Comparison of ENCODE assay signal across 13 cellular contexts in genomic region chr14:36057452-36058142, GRCh38.
DNase-seq lines count a peak whose midpoint lies in the region; ATAC-seq and TF ChIP-seq lines count a peak whose summit lies in the region.
"Had no signal": no experiment of that assay in that cellular context is flagged by ENCODE, and none has a peak within 500 bp of the region (broad histone marks: within the 10 kb centered on the region; RNA-seq: fewer than 3 reads in every experiment).

No MANE protein-coding gene starts in this region.

- no peaks in the 10 kb centered on the region for H3K79me2 ChIP-seq in SK-N-SH (ENCODE audit: insufficient read depth)

- DNase-seq in SK-N-SH (no peak), NCI-H345 (lab: John Stamatoyannopoulos, UW) (peak; percentile 51), dermis microvascular lymphatic vessel endothelial cell (ENCODE audit: low read depth in 2 of 2) (peak; percentile 17 to 32), upper lobe of right lung (no peak), WERI-Rb-1 (no peak), right atrium auricular region (ENCODE audit: low spot score) (no peak)
- DNase-seq: activated CD8-positive, alpha-beta T cell treated with anti-CD3 and anti-CD28 coated beads for 36 hours; GDM1 had no signal

- no peaks in the 10 kb centered on the region for H4K20me1 ChIP-seq in SK-N-SH (ENCODE audit: insufficient read depth)

- no peak overlapping the region for H2AFZ ChIP-seq in SK-N-SH (ENCODE audit: low read depth)

- no peaks in the 10 kb centered on the region for H3K36me3 ChIP-seq in SK-N-SH (replicated peaks in 1 of 2; ENCODE audit: control insufficient read depth in 1 of 2, insufficient read depth in 2 of 2, low read length in 1 of 2)
- H3K36me3 ChIP-seq in upper lobe of right lung: no peaks in the 10 kb centered on the region
- no peaks in the 10 kb centered on the region for H3K36me3 ChIP-seq in WERI-Rb-1
- H3K36me3 ChIP-seq in right atrium auricular region: no peaks in the 10 kb centered on the region

- H3K9me3 ChIP-seq in SK-N-SH (no peaks in the 10 kb centered on the region), upper lobe of right lung (no peaks in the 10 kb centered on the region), WERI-Rb-1 (ENCODE audit: severe bottlenecking) (no peaks in the 10 kb centered on the region), right atrium auricular region (no peaks in the 10 kb centered on the region)

- WGBS in SK-N-SH (ENCODE audit: low lambda C conversion rate): 5% methylated on average over 7 of the region's 7 CpGs

- H3K27ac ChIP-seq in SK-N-SH (ENCODE audit: low read depth in 2 of 2, low read length in 1 of 2) (no peak overlapping the region), upper lobe of right lung (no peak overlapping the region), WERI-Rb-1 (no peak overlapping the region), right atrium auricular region (no peak overlapping the region)
- H3K27ac ChIP-seq: KMS-11 had no signal

- TF ChIP-seq RAD21 in SK-N-SH (IDR thresholded peaks at IDR 0.05; ENCODE audit: low read length): no peak

- TF ChIP-seq EP300 in SK-N-SH (IDR thresholded peaks at IDR 0.05; ENCODE audit: borderline replicate concordance in 1 of 2, low read depth in 1 of 2, low read length in 1 of 2): no peak

- TF ChIP-seq CTCF in SK-N-SH (IDR thresholded peaks at IDR 0.05) (no peak), upper lobe of right lung (IDR thresholded peaks at IDR 0.05) (no peak), WERI-Rb-1 (IDR thresholded peaks at IDR 0.05; ENCODE audit: low read depth, low read length) (no peak), right atrium auricular region (IDR thresholded peaks at IDR 0.05) (no peak)

- no peak for ATAC-seq in SK-N-SH treated with all-trans-retinoic acid at 6 μM for 48 hours
- peak; percentile 48 for ATAC-seq in upper lobe of right lung
- no peak for ATAC-seq in GM21825 (IDR thresholded peaks at IDR 0.05; ENCODE audit: unreplicated experiment)
- ATAC-seq: activated CD8-positive, alpha-beta T cell treated with anti-CD3 and anti-CD28 coated beads for 36 hours; natural killer cell treated with Interleukin-12 subunit alpha and Interleukin-12 subunit beta and Interleukin-15 and Interleukin-18, amount 100 ng/mL, for 72 hours had no signal

- H3K9me2 ChIP-seq in SK-N-SH: no peaks in the 10 kb centered on the region

- no peaks in the 10 kb centered on the region for H3F3A ChIP-seq in SK-N-SH (replicated peaks; ENCODE audit: insufficient read depth)

- H3K27me3 ChIP-seq in SK-N-SH (ENCODE audit: insufficient read depth) (peaks cover 10% of the 10 kb centered on the region; the same call in 1 of the 2 replicates), upper lobe of right lung (no peaks in the 10 kb centered on the region), WERI-Rb-1 (ENCODE audit: insufficient read depth, low read depth, severe bottlenecking) (peaks cover 70% of the 10 kb centered on the region), right atrium auricular region (no peaks in the 10 kb centered on the region)

- no peak overlapping the region for H3K9ac ChIP-seq in SK-N-SH
- H3K9ac ChIP-seq: KMS-11 had no signal

- CTCF ChIA-PET in SK-N-SH (lab: Yijun Ruan, JAX): interaction anchor here (0.6 to 6.6 kb wide), 2 partner anchors 12 to 22 kb away, joined by 3 to 38 read pairs; no protein-coding TSS in a partner anchor

- H3K4me1 ChIP-seq in SK-N-SH (ENCODE audit: control insufficient read depth in 1 of 2, insufficient read depth in 2 of 2, low read depth in 1 of 2, low read length in 1 of 2) (peaks cover 0 to 4% of the 10 kb centered on the region in 2 experiments; a peak in 2 of 4 replicates), upper lobe of right lung (no peaks in the 10 kb centered on the region), right atrium auricular region (no peaks in the 10 kb centered on the region)

- no peak overlapping the region for H3K4me2 ChIP-seq in SK-N-SH
- H3K4me2 ChIP-seq: KMS-11, smooth muscle cell had no signal

- no peak overlapping the region for H3K4me3 ChIP-seq in SK-N-SH (ENCODE audit: low read depth in 2 of 2, low read length in 1 of 2)
- H3K4me3 ChIP-seq in upper lobe of right lung: no peak overlapping the region
- H3K4me3 ChIP-seq in WERI-Rb-1 (ENCODE audit: low read depth, low read length): no peak overlapping the region
- H3K4me3 ChIP-seq in right atrium auricular region: no peak overlapping the region
- H3K4me3 ChIP-seq: smooth muscle cell had no signal

- intact Hi-C loops in upper lobe of right lung (cut with DNase I): no loop called here

- POLR2A ChIA-PET in SK-N-SH (lab: Yijun Ruan, JAX): no interaction called here

TF ChIP-seq in SK-N-SH treated with all-trans-retinoic acid at 6 μM for 48 hours, 23 proteins besides CTCF, POLR2A, EP300 and RAD21:
- peak; percentile 42; the same call in 1 of the 2 replicates for TF ChIP-seq TSHZ2 (CRISPR knock-in tag; IDR thresholded peaks at IDR 0.05)
- no peak for TF ChIP-seq GLIS3 (CRISPR knock-in tag; IDR thresholded peaks at IDR 0.05)
- TF ChIP-seq ISL1 (CRISPR knock-in tag; IDR thresholded peaks at IDR 0.05): peak; percentile 76

TF ChIP-seq in SK-N-SH, 30 proteins besides CTCF, POLR2A, EP300 and RAD21:
- TF ChIP-seq RFX5 (IDR thresholded peaks at IDR 0.05; ENCODE audit: low read length) (no peak), IRF3 (IDR thresholded peaks at IDR 0.05; ENCODE audit: low read depth, low read length) (no peak), TCF12 (IDR thresholded peaks at IDR 0.05) (no peak), JUND (IDR thresholded peaks at IDR 0.05) (no peak)

Comparison
In these comparisons a context has a peak if more than half of its experiments do, and no peak if none do; other contexts are left out.
1. DNase-seq: peak in NCI-H345 (single experiment) and dermis microvascular lymphatic vessel endothelial cell (2 of 2); none in SK-N-SH (single experiment), upper lobe of right lung (single experiment), WERI-Rb-1 (single experiment) and right atrium auricular region (single experiment).